In the genomic region with DNA sequence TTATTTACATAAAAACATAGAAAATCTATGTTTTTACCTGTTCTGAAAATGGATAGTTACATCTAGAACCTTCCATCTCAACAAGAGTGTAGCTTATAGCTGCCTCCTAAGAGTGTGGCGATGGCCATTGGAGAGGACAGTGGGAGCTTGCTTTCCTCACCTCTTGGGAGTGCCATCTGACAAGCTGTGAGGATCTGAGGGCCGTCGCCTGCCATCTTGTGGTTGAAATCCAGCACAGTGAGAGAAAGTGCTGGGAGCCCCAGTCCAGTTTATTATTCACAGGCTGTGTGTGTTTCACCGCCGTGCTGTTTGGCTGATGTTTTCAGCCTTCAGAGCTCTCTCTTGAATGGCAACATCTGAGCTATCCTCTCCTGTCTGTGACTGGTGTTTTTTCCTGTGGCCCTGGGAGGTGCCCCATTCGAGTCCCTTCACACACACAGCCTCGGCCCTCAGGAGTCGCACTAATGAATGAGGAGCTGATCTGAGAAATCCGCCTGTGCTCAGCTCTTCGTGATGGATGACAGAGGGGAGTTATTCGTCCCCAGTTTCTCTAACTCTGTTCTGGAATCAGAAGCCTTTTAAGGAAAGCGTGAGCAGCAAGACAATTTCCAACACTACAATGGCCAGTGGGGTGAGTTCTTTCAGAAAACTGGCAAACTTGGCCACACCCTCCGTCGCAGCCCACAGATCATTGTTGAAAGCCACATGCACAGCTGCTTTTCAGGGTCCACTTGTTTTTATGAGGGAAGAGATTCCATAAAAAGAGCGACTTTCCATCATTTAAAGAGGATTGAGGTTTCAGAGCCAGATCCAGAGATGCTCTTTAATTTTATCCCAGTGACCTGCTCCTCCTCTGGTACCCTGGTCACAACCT, we compare ENCODE assay signal across 8 cellular contexts.
A peak's percentile ranks its signal among the peaks of the same experiment; 100 is the strongest.
DNase-seq lines count a peak whose midpoint lies in the region; ATAC-seq and TF ChIP-seq lines count a peak whose summit lies in the region.

No MANE protein-coding gene starts in this region.

- peak; percentile 61 for TF ChIP-seq CTCF in PC-9 (conservative IDR thresholded peaks at IDR 0.05)
- peak; percentile 89 for TF ChIP-seq CTCF in chondrocyte (IDR thresholded peaks at IDR 0.05)

- no peaks in the 10 kb centered on the region for H3K36me3 ChIP-seq in PC-9 (ENCODE audit: low read depth)

- no peak overlapping the region for H3K4me2 ChIP-seq in PC-9

- H3K4me1 Mint-ChIP-seq in chondrocyte (ENCODE audit: low read depth) = peaks cover 4% of the 10 kb centered on the region

- H3K27me3 Mint-ChIP-seq in chondrocyte (ENCODE audit: low read depth) = peaks cover 6% of the 10 kb centered on the region

- intact Hi-C loops in PC-9 (cut with micrococcal nuclease; ENCODE audit: unreplicated experiment) = loop anchor here (1.0 to 2.0 kb wide), 2 partner anchors 228 to 572 kb away; no protein-coding TSS in a partner anchor

- no peak overlapping the region for H3K4me3 Mint-ChIP-seq in chondrocyte (ENCODE audit: unreplicated experiment)

- POLR2A ChIA-PET in PC-9 (lab: Charles Lee; ENCODE audit: unreplicated experiment) = no interaction called here

- H3K9me3 Mint-ChIP-seq in chondrocyte (ENCODE audit: low read depth) = no peaks in the 10 kb centered on the region

- BruUV-seq in PC-9 (replicated peaks; lab: Mats Ljungman, UMichigan) = no TSS peak

- H3K4me1 ChIP-seq in PC-9 (replicated peaks; ENCODE audit: insufficient read depth) = no peaks in the 10 kb centered on the region

- no peaks in the 10 kb centered on the region for H3K79me2 ChIP-seq in PC-9 (ENCODE audit: low read depth)

- peak; percentile 11 for DNase-seq in stimulated activated CD4-positive, alpha-beta T cell treated with anti-CD3 and anti-CD28 coated beads, Interleukin-1b, Interleukin-23, amount 100 ng/mL, for 48 hours
- DNase-seq in stimulated activated CD4-positive, alpha-beta T cell treated with anti-CD3 and anti-CD28 coated beads, Interleukin-4, amount 100 ng/mL, for 4 hours = no peak
- DNase-seq in HUDEP-2 (lab: John Stamatoyannopoulos, UW; ENCODE audit: unreplicated experiment in 76 of 76) (peak in 40 of 76 experiments; percentile 1 to 59 (median 12)), PC-9 (peak in 1 of 2 experiments; percentile 67), chondrocyte (ENCODE audit: low spot score) (no peak), kidney glomerular epithelial cell (lab: John Stamatoyannopoulos, UW) (peak; percentile 65), superior temporal gyrus (ENCODE audit: extremely low spot score) (peak; percentile 95)

- no peak overlapping the region for H3K27ac Mint-ChIP-seq in chondrocyte (ENCODE audit: unreplicated experiment)

- H3K27ac ChIP-seq in PC-9 = no peak overlapping the region

- CTCF ChIA-PET in PC-9 (lab: Charles Lee) = interaction anchor here (0.6 to 1.4 kb wide), 3 partner anchors 277 to 760 kb away, joined by 3 to 7 read pairs (median 3); a partner anchor contains a TSS

- H3K9me3 ChIP-seq in PC-9 (ENCODE audit: insufficient read depth, low read depth) = no peaks in the 10 kb centered on the region

- H4K20me1 ChIP-seq in PC-9 (ENCODE audit: insufficient read depth) = no peaks in the 10 kb centered on the region

- no peaks in the 10 kb centered on the region for H3F3A ChIP-seq in PC-9 (ENCODE audit: insufficient read depth, low read depth)

- ATAC-seq in GM21381 (IDR thresholded peaks at IDR 0.05; ENCODE audit: unreplicated experiment) = no peak

- H2AFZ ChIP-seq in PC-9 = no peak overlapping the region

- no peaks in the 10 kb centered on the region for H3K9me2 ChIP-seq in PC-9 (ENCODE audit: insufficient read depth)

- no peak overlapping the region for H3K4me3 ChIP-seq in PC-9

- H3K36me3 Mint-ChIP-seq in chondrocyte (ENCODE audit: low read depth) = no peaks in the 10 kb centered on the region

- peaks cover 69% of the 10 kb centered on the region for H3K27me3 ChIP-seq in PC-9 (ENCODE audit: insufficient read depth, low read depth)

Comparison
In these comparisons a context has a peak if more than half of its experiments do, and no peak if none do; other contexts are left out.
1. DNase-seq: peak in stimulated activated CD4-positive, alpha-beta T cell treated with anti-CD3 and anti-CD28 coated beads, Interleukin-1b, Interleukin-23, amount 100 ng/mL, for 48 hours (single experiment), HUDEP-2 (40 of 76), kidney glomerular epithelial cell (single experiment) and superior temporal gyrus (single experiment); none in stimulated activated CD4-positive, alpha-beta T cell treated with anti-CD3 and anti-CD28 coated beads, Interleukin-4, amount 100 ng/mL, for 4 hours (0 of 2) and chondrocyte (single experiment).